In the genomic region with DNA sequence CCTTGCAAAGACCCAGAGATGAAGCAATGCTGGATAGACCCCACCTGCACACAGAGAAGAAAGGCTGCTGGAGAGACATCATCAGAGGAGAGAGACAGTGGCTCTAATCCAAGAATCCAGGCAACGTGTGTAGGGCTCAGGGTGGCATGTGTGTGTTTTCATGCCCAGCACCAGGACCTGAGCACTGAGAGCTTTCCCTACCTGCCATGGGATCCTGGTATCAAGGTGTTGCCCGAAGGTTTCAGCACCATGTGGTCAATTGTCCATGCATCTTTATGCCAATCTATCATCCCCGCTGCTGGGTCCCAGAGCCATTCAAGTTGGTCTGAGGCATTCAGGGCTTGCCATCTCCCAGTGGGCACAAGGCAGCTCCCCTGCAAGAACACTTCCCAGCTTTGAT, we compare ENCODE assay signal across 17 cellular contexts. TPM values are rescaled to one million over a fixed set of nuclear protein-coding genes. Genes with fewer than 3 reads are reported as not detected.
DNase-seq lines count a peak whose midpoint lies in the region; ATAC-seq, FAIRE-seq and TF ChIP-seq lines count a peak whose summit lies in the region.
"Had no signal": no experiment of that assay in that cellular context is flagged by ENCODE, and none has a peak within 500 bp of the region (broad histone marks: within the 10 kb centered on the region; RNA-seq: fewer than 3 reads in every experiment).

No MANE protein-coding gene starts in this region.

- H3K36me3 ChIP-seq in astrocyte (ENCODE audit: insufficient read depth, low read length) (no peaks in the 10 kb centered on the region), esophagus (ENCODE audit: control insufficient read depth in 2 of 2, insufficient read depth in 2 of 2, low read length in 1 of 2) (no peaks in the 10 kb centered on the region), psoas muscle (ENCODE audit: insufficient read depth in 1 of 2, low read depth in 1 of 2) (no peaks in the 10 kb centered on the region), lower lobe of right lung (no peaks in the 10 kb centered on the region)
- H3K36me3 ChIP-seq: BLaER1 had no signal

- POLR2A ChIA-PET in T-cell (lab: Charles Lee) = no interaction called here

- H2AFZ ChIP-seq in astrocyte (ENCODE audit: low read depth, low read length) = no peak overlapping the region
- H2AFZ ChIP-seq: GM23248 had no signal

- intact Hi-C loops in psoas muscle (cut with DNase I) = loop anchor here in 1 of 2 donors (2.0 kb wide), 1 partner anchor 31 kb away; no protein-coding TSS in a partner anchor
- intact Hi-C loops in lower lobe of right lung (cut with DNase I) = no loop called here

- H3K27me3 Mint-ChIP-seq in activated T-cell treated with anti-CD3 and anti-CD28 coated beads, Interleukin-2, amount 50 U/mL, for 24 hours = no peaks in the 10 kb centered on the region
- H3K27me3 Mint-ChIP-seq in astrocyte (ENCODE audit: low read depth, unreplicated experiment) (peaks cover 35% of the 10 kb centered on the region), T-cell (peaks cover 2 to 5% of the 10 kb centered on the region in 2 donors)

- H3K4me3 Mint-ChIP-seq in activated T-cell treated with anti-CD3 and anti-CD28 coated beads, Interleukin-2, amount 50 U/mL, for 24 hours = no peak overlapping the region
- H3K4me3 Mint-ChIP-seq in astrocyte (ENCODE audit: unreplicated experiment) (peak overlapping the region; percentile 6), T-cell (no peak overlapping the region)
- H3K4me3 Mint-ChIP-seq: CD8-positive, alpha-beta memory T cell had no signal

- no peak overlapping the region for H3K4me2 ChIP-seq in astrocyte (ENCODE audit: low read length)
- H3K4me2 ChIP-seq: BLaER1 had no signal

- no peaks in the 10 kb centered on the region for H3K4me1 Mint-ChIP-seq in activated T-cell treated with anti-CD3 and anti-CD28 coated beads, Interleukin-2, amount 50 U/mL, for 24 hours (ENCODE audit: low read depth)
- H3K4me1 Mint-ChIP-seq in astrocyte (ENCODE audit: low read depth, unreplicated experiment) = peaks cover 7% of the 10 kb centered on the region
- no peaks in the 10 kb centered on the region for H3K4me1 Mint-ChIP-seq in T-cell
- H3K4me1 Mint-ChIP-seq: CD8-positive, alpha-beta memory T cell had no signal

- FAIRE-seq in astrocyte (lab: Jason Lieb, UNC) = no peak

- no peaks in the 10 kb centered on the region for H3K36me3 Mint-ChIP-seq in activated T-cell treated with anti-CD3 and anti-CD28 coated beads, Interleukin-2, amount 50 U/mL, for 24 hours (ENCODE audit: low read depth)
- H3K36me3 Mint-ChIP-seq in astrocyte (ENCODE audit: low read depth, unreplicated experiment) (no peaks in the 10 kb centered on the region), T-cell (no peaks in the 10 kb centered on the region)
- H3K36me3 Mint-ChIP-seq: CD8-positive, alpha-beta memory T cell had no signal

- H3K4me3 ChIP-seq in astrocyte (ENCODE audit: insufficient read depth, low read depth, low read length) (no peak overlapping the region), esophagus (ENCODE audit: low read depth in 1 of 2, low read length in 2 of 2) (no peak overlapping the region), psoas muscle (no peak overlapping the region), lower lobe of right lung (no peak overlapping the region)
- H3K4me3 ChIP-seq: BLaER1, GM23248 had no signal

- H3K27ac Mint-ChIP-seq in activated T-cell treated with anti-CD3 and anti-CD28 coated beads, Interleukin-2, amount 50 U/mL, for 24 hours = no peak overlapping the region
- H3K27ac Mint-ChIP-seq in astrocyte (ENCODE audit: unreplicated experiment) (no peak overlapping the region), T-cell (no peak overlapping the region)
- H3K27ac Mint-ChIP-seq: CD8-positive, alpha-beta memory T cell had no signal

- no peak for TF ChIP-seq CTCF in astrocyte (IDR thresholded peaks at IDR 0.05; ENCODE audit: insufficient read depth, low read depth, low read length)
- TF ChIP-seq CTCF in psoas muscle (IDR thresholded peaks at IDR 0.05) = no peak
- TF ChIP-seq CTCF in lower lobe of right lung (IDR thresholded peaks at IDR 0.05) = no peak

- H3K9me3 Mint-ChIP-seq in activated T-cell treated with anti-CD3 and anti-CD28 coated beads, Interleukin-2, amount 50 U/mL, for 24 hours = no peaks in the 10 kb centered on the region
- H3K9me3 Mint-ChIP-seq in astrocyte (ENCODE audit: unreplicated experiment) = peaks cover 2% of the 10 kb centered on the region
- H3K9me3 Mint-ChIP-seq in T-cell = no peaks in the 10 kb centered on the region
- H3K9me3 Mint-ChIP-seq: CD8-positive, alpha-beta memory T cell had no signal

- H3K27ac ChIP-seq in astrocyte (ENCODE audit: low read depth, low read length) = no peak overlapping the region
- H3K27ac ChIP-seq in esophagus (ENCODE audit: low read depth in 2 of 2, low read length in 1 of 2) = peak overlapping the region; percentile 11 to 96
- H3K27ac ChIP-seq in psoas muscle = peak overlapping the region; percentile 87
- H3K27ac ChIP-seq in lower lobe of right lung = no peak overlapping the region
- H3K27ac ChIP-seq: 22Rv1, BLaER1, GM23248 had no signal

- no peak overlapping the region for H3K9ac ChIP-seq in astrocyte (ENCODE audit: low read length)
- H3K9ac ChIP-seq: BLaER1, GM23248 had no signal

- H3K79me2 ChIP-seq in astrocyte (ENCODE audit: insufficient read depth, low read length) = no peaks in the 10 kb centered on the region

- H3K4me1 ChIP-seq in astrocyte (ENCODE audit: insufficient read depth, low read length) (peaks cover 2% of the 10 kb centered on the region), esophagus (ENCODE audit: control insufficient read depth in 2 of 2, insufficient read depth in 2 of 2, low read length in 1 of 2) (peaks cover 3 to 33% of the 10 kb centered on the region in 2 donors), psoas muscle (peaks cover 20% of the 10 kb centered on the region), lower lobe of right lung (peaks cover 12% of the 10 kb centered on the region)
- H3K4me1 ChIP-seq: Caco-2 had no signal

- CTCF ChIA-PET in T-cell (lab: Charles Lee) = no interaction called here

- H3K27me3 ChIP-seq in astrocyte (ENCODE audit: insufficient read depth, low read length) = peaks cover 7% of the 10 kb centered on the region
- H3K27me3 ChIP-seq in esophagus (ENCODE audit: control insufficient read depth in 1 of 2, insufficient read depth in 2 of 2, low read length in 2 of 2) = no peaks in the 10 kb centered on the region
- H3K27me3 ChIP-seq in psoas muscle (ENCODE audit: insufficient read depth in 3 of 3, low read length in 2 of 3) = no peaks in the 10 kb centered on the region
- peaks cover 2% of the 10 kb centered on the region for H3K27me3 ChIP-seq in lower lobe of right lung (ENCODE audit: low read depth)
- H3K27me3 ChIP-seq: BLaER1 had no signal

- peak; percentile 18 for DNase-seq in activated T-cell treated with anti-CD3 and anti-CD28 coated beads, Interleukin-2, amount 50 U/mL, for 24 hours
- no peak for DNase-seq in activated T-cell treated with anti-CD3 and anti-CD28 coated beads, Interleukin-2, amount 50 U/mL, for 48 hours
- no peak for DNase-seq in astrocyte (ENCODE audit: low read depth)
- no peak for DNase-seq in psoas muscle
- no peak for DNase-seq in lower lobe of right lung
- no peak for DNase-seq in T-cell
- DNase-seq: AML-193; Caco-2; CD8-positive, alpha-beta memory T cell; DMS53; GM23248; H7 had no signal

- H3K9me3 ChIP-seq in astrocyte (ENCODE audit: insufficient read depth, low read depth, low read length) (no peaks in the 10 kb centered on the region), esophagus (ENCODE audit: control insufficient read depth in 2 of 2, insufficient read depth in 1 of 2, low read depth in 1 of 2, low read length in 1 of 2) (no peaks in the 10 kb centered on the region), psoas muscle (no peaks in the 10 kb centered on the region), lower lobe of right lung (no peaks in the 10 kb centered on the region)
- H3K9me3 ChIP-seq: BLaER1, Caco-2 had no signal

- H4K20me1 ChIP-seq in astrocyte (ENCODE audit: insufficient read depth, low read length) = no peaks in the 10 kb centered on the region
- H4K20me1 ChIP-seq: BLaER1 had no signal

- WGBS in esophagus, 2 donors = 61 to 72% methylated on average over 3 of the region's 3 CpGs
- 60 to 67% (median 63%) methylated on average over 3 of the region's 3 CpGs for WGBS in psoas muscle, 3 donors

- ATAC-seq in psoas muscle = peak in 1 of 4 donors; percentile 4
- ATAC-seq in lower lobe of right lung = no peak
- ATAC-seq in T-cell (replicated peaks in 1 of 4) = no peak
- no peak for ATAC-seq in HG03196 (IDR thresholded peaks at IDR 0.05; ENCODE audit: unreplicated experiment)

RNA-seq across cellular contexts. Expression of a gene that starts 7.5 kb away (rescaled TPM):
- total RNA-seq in astrocyte (0.02 TPM in 1 of 2 replicates, not detected in the other), psoas muscle (10 to 100 TPM; 17.6 to 35.7 (median 34.6) TPM), lower lobe of right lung (99.7 TPM), T-cell (1 to 10 TPM in 1 of 5 donors, under 1 TPM in 4; 0.38 to 1.9 (median 0.58) TPM)
- polyA plus RNA-seq in esophagus (1 to 10 TPM; 1.8 to 2.8 TPM), psoas muscle (10 to 100 TPM in 1 of 3 donors, 1 to 10 TPM in 2; 7.7 to 15.5 (median 9.5) TPM)
- total RNA-seq: Caco-2, GM23248 had no signal

RNA-seq across cellular contexts. Expression of a gene that starts 44.1 kb away (rescaled TPM):
- total RNA-seq in astrocyte (14.2 and 22.7 TPM in 2 replicates), psoas muscle (10 to 100 TPM in 3 of 4 donors, 1 to 10 TPM in 1; 6.5 to 75.3 (median 55.2) TPM), lower lobe of right lung (77.6 TPM), T-cell (under 1 TPM; 0.07 to 0.23 (median 0.16) TPM)
- polyA plus RNA-seq in esophagus (10 to 100 TPM in 1 of 2 donors, 1 to 10 TPM in 1; 9.5 to 29.7 TPM), psoas muscle (100 to 1,000 TPM in 1 of 3 donors, 10 to 100 TPM in 2; 10.8 to 604 (median 12.9) TPM)
- polyA plus RNA-seq: CD8-positive, alpha-beta memory T cell had no signal

RNA-seq across cellular contexts. Expression of a gene that starts 58.5 kb away (rescaled TPM):
- not detected in 2 replicates for total RNA-seq in astrocyte
- not detected for polyA plus RNA-seq in esophagus
- not detected for total RNA-seq in psoas muscle
- polyA plus RNA-seq in psoas muscle = not detected
- total RNA-seq in lower lobe of right lung = 0.35 TPM
- not detected for total RNA-seq in T-cell
- total RNA-seq: Caco-2; CD8-positive, alpha-beta memory T cell; Daoy; GM23248; H7 had no signal
- polyA plus RNA-seq: CD8-positive, alpha-beta memory T cell; GM23248 had no signal

Comparison
In these comparisons a context has a peak if more than half of its experiments do, and no peak if none do; other contexts are left out.
1. H3K27ac ChIP-seq: peak in esophagus (2 of 2) and psoas muscle (single experiment); none in astrocyte (single experiment) and lower lobe of right lung (single experiment).
2. RNA of a gene that starts 7.5 kb away (total RNA-seq): 99.7 TPM in lower lobe of right lung (single experiment) and 17.6 to 35.7 TPM in psoas muscle; 0.38 to 1.9 TPM in T-cell and 0.02 TPM in astrocyte; every median in the first group is over 4 times any median in the second.
3. RNA of a gene that starts 44.1 kb away (total RNA-seq): 77.6 TPM in lower lobe of right lung (single experiment), 6.5 to 75.3 TPM in psoas muscle and 14.2 to 22.7 TPM in astrocyte; 0.07 to 0.23 TPM in T-cell; every median in the first group is over 4 times any median in the second.